1 cellular context compared by ENCODE assay signal in the genomic region with DNA sequence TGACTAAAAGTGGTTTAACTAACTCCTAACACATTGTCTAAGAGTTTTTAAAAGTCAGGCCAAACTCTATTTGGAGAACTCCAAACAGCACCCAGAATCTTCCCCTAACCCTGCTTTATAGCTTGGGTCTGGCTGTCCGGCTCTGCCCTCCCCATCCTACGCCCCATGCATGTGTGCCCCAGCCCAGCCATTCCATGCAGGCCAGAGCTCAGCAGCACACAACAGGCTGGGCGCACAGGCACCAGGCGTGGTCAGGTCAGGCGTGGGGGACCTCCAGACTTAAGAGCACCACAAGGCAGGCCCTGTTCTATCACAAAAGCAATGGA.
TF ChIP-seq lines count a peak whose summit lies in the region.

No MANE protein-coding gene starts in this region.

TF ChIP-seq in endothelial cell of umbilical vein, 7 proteins besides CTCF, POLR2A, EP300 and RAD21:
- no peak for TF ChIP-seq FOS (IDR thresholded peaks at IDR 0.05; ENCODE audit: borderline replicate concordance, insufficient read depth, low read length)
- TF ChIP-seq POLR2AphosphoS5 (IDR thresholded peaks at IDR 0.05; ENCODE audit: insufficient read depth, low read depth, low read length), result no peak
- no peak for TF ChIP-seq GATA2 (IDR thresholded peaks at IDR 0.05; ENCODE audit: insufficient read depth, insufficient read length, low read depth, low read length)
- TF ChIP-seq JUN (IDR thresholded peaks at IDR 0.05; ENCODE audit: borderline replicate concordance, insufficient read depth, insufficient read length, low read depth), result no peak
- no peak for TF ChIP-seq EZH2 (IDR thresholded peaks at IDR 0.05; ENCODE audit: borderline replicate concordance, low read depth, low read length, severe bottlenecking)
- TF ChIP-seq, protein P1, sequence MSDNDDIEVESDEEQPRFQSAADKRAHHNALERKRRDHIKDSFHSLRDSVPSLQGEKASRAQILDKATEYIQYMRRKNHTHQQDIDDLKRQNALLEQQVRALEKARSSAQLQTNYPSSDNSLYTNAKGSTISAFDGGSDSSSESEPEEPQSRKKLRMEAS (IDR thresholded peaks at IDR 0.05; ENCODE audit: insufficient read depth, insufficient read length), result no peak
